Comparison of ENCODE assay signal across 1 cellular context in the genomic region with DNA sequence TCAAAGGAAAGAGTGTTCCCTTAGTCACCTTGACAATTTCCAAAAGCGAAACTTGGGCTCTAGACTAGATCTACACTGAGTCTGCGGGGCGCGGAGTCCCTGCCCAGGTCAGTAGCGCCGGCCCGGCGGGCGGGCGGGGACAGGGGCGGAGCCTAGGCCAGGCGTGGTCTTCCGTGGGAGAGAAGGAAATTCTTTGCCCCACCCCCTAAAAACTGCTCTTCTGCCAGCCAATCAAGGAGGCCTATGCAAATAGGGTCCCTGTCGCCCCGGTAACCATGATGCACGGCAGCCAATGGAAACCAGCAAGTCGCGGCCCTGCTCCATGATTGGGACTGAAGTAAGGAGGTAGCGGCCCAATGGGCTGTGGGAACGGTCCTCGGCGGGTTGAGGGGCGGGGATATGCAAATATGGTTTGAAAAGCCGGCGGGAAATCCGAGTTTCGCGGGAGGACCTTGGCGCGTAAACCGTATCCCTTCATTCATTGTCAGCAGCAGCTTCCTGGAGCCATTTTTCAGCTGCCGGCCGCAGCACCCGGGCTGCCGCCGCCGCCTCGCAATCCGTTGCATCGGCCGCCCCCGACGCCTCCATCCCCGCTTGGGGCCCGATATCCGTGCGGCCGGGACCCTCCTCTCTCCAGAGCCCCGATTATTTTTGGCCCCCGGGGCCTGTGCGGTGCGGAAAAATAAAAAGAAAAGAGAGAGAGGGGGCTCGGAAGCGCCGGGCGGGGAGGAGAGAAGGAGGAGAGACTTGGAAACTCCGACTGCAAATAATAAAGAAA.
TF ChIP-seq lines count a peak whose summit lies in the region.

A gene (plus strand): TSS at position 477 of the 778 bp plus-strand sequence. CDS start 354 bp downstream, outside the sequence.

TF ChIP-seq in HepG2, 621 proteins besides CTCF, POLR2A, EP300 and RAD21 (continued from another document and continues in another):
- TF ChIP-seq, protein P1, sequence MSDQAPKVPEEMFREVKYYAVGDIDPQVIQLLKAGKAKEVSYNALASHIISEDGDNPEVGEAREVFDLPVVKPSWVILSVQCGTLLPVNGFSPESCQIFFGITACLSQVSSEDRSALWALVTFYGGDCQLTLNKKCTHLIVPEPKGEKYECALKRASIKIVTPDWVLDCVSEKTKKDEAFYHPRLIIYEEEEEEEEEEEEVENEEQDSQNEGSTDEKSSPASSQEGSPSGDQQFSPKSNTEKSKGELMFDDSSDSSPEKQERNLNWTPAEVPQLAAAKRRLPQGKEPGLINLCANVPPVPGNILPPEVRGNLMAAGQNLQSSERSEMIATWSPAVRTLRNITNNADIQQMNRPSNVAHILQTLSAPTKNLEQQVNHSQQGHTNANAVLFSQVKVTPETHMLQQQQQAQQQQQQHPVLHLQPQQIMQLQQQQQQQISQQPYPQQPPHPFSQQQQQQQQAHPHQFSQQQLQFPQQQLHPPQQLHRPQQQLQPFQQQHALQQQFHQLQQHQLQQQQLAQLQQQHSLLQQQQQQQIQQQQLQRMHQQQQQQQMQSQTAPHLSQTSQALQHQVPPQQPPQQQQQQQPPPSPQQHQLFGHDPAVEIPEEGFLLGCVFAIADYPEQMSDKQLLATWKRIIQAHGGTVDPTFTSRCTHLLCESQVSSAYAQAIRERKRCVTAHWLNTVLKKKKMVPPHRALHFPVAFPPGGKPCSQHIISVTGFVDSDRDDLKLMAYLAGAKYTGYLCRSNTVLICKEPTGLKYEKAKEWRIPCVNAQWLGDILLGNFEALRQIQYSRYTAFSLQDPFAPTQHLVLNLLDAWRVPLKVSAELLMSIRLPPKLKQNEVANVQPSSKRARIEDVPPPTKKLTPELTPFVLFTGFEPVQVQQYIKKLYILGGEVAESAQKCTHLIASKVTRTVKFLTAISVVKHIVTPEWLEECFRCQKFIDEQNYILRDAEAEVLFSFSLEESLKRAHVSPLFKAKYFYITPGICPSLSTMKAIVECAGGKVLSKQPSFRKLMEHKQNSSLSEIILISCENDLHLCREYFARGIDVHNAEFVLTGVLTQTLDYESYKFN (CRISPR knock-in tag; conservative IDR thresholded peaks at IDR 0.05) = peak; percentile 56
- peak; percentile 90; the same call in 1 of the 2 replicates for TF ChIP-seq HOXD1 (CRISPR knock-in tag; IDR thresholded peaks at IDR 0.05)
- TF ChIP-seq ZNF251 (CRISPR knock-in tag; IDR thresholded peaks at IDR 0.05) = no peak; the same call in 1 of the 2 replicates
- peak; percentile 98 for TF ChIP-seq TMF1 (CRISPR knock-in tag; IDR thresholded peaks at IDR 0.05; ENCODE audit: low read depth)
- TF ChIP-seq NFYC (CRISPR knock-in tag; IDR thresholded peaks at IDR 0.05) = peak; percentile 91
- TF ChIP-seq, protein P2, sequence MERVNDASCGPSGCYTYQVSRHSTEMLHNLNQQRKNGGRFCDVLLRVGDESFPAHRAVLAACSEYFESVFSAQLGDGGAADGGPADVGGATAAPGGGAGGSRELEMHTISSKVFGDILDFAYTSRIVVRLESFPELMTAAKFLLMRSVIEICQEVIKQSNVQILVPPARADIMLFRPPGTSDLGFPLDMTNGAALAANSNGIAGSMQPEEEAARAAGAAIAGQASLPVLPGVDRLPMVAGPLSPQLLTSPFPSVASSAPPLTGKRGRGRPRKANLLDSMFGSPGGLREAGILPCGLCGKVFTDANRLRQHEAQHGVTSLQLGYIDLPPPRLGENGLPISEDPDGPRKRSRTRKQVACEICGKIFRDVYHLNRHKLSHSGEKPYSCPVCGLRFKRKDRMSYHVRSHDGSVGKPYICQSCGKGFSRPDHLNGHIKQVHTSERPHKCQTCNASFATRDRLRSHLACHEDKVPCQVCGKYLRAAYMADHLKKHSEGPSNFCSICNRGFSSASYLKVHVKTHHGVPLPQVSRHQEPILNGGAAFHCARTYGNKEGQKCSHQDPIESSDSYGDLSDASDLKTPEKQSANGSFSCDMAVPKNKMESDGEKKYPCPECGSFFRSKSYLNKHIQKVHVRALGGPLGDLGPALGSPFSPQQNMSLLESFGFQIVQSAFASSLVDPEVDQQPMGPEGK (CRISPR knock-in tag; IDR thresholded peaks at IDR 0.05) = no peak
- TF ChIP-seq KMT2B (CRISPR knock-in tag; IDR thresholded peaks at IDR 0.05) = peak; percentile 67; the same call in 1 of the 2 replicates
- TF ChIP-seq, protein P3, sequence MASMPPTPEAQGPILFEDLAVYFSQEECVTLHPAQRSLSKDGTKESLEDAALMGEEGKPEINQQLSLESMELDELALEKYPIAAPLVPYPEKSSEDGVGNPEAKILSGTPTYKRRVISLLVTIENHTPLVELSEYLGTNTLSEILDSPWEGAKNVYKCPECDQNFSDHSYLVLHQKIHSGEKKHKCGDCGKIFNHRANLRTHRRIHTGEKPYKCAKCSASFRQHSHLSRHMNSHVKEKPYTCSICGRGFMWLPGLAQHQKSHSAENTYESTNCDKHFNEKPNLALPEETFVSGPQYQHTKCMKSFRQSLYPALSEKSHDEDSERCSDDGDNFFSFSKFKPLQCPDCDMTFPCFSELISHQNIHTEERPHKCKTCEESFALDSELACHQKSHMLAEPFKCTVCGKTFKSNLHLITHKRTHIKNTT (CRISPR knock-in tag; IDR thresholded peaks at IDR 0.05) = no peak
- no peak for TF ChIP-seq PCBP1 (IDR thresholded peaks at IDR 0.05; ENCODE audit: borderline replicate concordance, low read depth, low read length)
- peak; percentile 64; the same call in 1 of the 2 replicates for TF ChIP-seq ZNF670 (CRISPR knock-in tag; IDR thresholded peaks at IDR 0.05; ENCODE audit: borderline replicate concordance)
- TF ChIP-seq ZFP90 (CRISPR knock-in tag; IDR thresholded peaks at IDR 0.05; ENCODE audit: borderline replicate concordance) = peak; percentile 99
- TF ChIP-seq, protein P4, sequence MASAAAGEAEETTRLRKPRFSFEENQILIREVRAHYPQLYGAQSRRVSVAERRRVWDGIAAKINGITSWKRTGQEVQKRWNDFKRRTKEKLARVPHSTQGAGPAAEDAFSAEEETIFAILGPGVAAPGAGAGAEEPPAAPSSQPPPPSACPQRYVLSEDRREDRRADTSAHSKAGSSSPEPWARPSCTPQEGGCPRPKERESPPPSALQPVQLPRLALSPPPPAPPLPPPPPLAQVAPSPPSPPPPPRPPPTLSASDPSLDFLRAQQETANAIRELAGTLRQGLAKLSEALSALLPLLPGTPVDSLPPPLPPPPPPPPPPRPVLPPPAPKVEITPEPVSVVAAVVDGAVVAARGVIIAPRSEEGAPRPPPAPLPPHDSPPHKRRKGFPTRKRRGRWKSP (CRISPR knock-in tag; IDR thresholded peaks at IDR 0.05) = peak; percentile 97
- no peak for TF ChIP-seq ZNF644 (CRISPR knock-in tag; IDR thresholded peaks at IDR 0.05; ENCODE audit: low read depth)
- TF ChIP-seq RFX1 (IDR thresholded peaks at IDR 0.05) = peak; percentile 97
- TF ChIP-seq CHD4 (IDR thresholded peaks at IDR 0.05; ENCODE audit: borderline replicate concordance, low read length) = no peak
- TF ChIP-seq NONO (IDR thresholded peaks at IDR 0.05) = no peak
- TF ChIP-seq NONO (CRISPR knock-in tag; conservative IDR thresholded peaks at IDR 0.05) = no peak
- TF ChIP-seq MATR3 (CRISPR knock-in tag; IDR thresholded peaks at IDR 0.05) = no peak
- TF ChIP-seq, protein P5, sequence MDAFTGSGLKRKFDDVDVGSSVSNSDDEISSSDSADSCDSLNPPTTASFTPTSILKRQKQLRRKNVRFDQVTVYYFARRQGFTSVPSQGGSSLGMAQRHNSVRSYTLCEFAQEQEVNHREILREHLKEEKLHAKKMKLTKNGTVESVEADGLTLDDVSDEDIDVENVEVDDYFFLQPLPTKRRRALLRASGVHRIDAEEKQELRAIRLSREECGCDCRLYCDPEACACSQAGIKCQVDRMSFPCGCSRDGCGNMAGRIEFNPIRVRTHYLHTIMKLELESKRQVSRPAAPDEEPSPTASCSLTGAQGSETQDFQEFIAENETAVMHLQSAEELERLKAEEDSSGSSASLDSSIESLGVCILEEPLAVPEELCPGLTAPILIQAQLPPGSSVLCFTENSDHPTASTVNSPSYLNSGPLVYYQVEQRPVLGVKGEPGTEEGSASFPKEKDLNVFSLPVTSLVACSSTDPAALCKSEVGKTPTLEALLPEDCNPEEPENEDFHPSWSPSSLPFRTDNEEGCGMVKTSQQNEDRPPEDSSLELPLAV (CRISPR knock-in tag; conservative IDR thresholded peaks at IDR 0.05; ENCODE audit: low read depth) = no peak
- TF ChIP-seq, protein P6, sequence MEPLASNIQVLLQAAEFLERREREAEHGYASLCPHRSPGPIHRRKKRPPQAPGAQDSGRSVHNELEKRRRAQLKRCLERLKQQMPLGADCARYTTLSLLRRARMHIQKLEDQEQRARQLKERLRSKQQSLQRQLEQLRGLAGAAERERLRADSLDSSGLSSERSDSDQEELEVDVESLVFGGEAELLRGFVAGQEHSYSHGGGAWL (CRISPR knock-in tag; IDR thresholded peaks at IDR 0.05) = peak; percentile 47
- no peak for TF ChIP-seq RAD51 (IDR thresholded peaks at IDR 0.05; ENCODE audit: borderline replicate concordance)
- TF ChIP-seq, protein P7, sequence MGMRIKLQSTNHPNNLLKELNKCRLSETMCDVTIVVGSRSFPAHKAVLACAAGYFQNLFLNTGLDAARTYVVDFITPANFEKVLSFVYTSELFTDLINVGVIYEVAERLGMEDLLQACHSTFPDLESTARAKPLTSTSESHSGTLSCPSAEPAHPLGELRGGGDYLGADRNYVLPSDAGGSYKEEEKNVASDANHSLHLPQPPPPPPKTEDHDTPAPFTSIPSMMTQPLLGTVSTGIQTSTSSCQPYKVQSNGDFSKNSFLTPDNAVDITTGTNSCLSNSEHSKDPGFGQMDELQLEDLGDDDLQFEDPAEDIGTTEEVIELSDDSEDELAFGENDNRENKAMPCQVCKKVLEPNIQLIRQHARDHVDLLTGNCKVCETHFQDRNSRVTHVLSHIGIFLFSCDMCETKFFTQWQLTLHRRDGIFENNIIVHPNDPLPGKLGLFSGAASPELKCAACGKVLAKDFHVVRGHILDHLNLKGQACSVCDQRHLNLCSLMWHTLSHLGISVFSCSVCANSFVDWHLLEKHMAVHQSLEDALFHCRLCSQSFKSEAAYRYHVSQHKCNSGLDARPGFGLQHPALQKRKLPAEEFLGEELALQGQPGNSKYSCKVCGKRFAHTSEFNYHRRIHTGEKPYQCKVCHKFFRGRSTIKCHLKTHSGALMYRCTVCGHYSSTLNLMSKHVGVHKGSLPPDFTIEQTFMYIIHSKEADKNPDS (CRISPR knock-in tag; IDR thresholded peaks at IDR 0.05) = no peak
- no peak for TF ChIP-seq XRCC5 (optimal IDR thresholded peaks at IDR 0.05; ENCODE audit: low read length)
- TF ChIP-seq KLF16 (CRISPR knock-in tag; IDR thresholded peaks at IDR 0.05) = peak in 1 of 2 experiments; percentile 47; a peak in 1 of 4 replicates
- TF ChIP-seq NAIF1 (CRISPR knock-in tag; IDR thresholded peaks at IDR 0.05; ENCODE audit: borderline replicate concordance) = peak; percentile 90
- no peak; the same call in 1 of the 2 replicates for TF ChIP-seq MYNN (CRISPR knock-in tag; IDR thresholded peaks at IDR 0.05; ENCODE audit: low read depth)
- TF ChIP-seq BCL6 (CRISPR knock-in tag; IDR thresholded peaks at IDR 0.05) = peak; percentile 52; the same call in 1 of the 2 replicates
- TF ChIP-seq, protein P8, sequence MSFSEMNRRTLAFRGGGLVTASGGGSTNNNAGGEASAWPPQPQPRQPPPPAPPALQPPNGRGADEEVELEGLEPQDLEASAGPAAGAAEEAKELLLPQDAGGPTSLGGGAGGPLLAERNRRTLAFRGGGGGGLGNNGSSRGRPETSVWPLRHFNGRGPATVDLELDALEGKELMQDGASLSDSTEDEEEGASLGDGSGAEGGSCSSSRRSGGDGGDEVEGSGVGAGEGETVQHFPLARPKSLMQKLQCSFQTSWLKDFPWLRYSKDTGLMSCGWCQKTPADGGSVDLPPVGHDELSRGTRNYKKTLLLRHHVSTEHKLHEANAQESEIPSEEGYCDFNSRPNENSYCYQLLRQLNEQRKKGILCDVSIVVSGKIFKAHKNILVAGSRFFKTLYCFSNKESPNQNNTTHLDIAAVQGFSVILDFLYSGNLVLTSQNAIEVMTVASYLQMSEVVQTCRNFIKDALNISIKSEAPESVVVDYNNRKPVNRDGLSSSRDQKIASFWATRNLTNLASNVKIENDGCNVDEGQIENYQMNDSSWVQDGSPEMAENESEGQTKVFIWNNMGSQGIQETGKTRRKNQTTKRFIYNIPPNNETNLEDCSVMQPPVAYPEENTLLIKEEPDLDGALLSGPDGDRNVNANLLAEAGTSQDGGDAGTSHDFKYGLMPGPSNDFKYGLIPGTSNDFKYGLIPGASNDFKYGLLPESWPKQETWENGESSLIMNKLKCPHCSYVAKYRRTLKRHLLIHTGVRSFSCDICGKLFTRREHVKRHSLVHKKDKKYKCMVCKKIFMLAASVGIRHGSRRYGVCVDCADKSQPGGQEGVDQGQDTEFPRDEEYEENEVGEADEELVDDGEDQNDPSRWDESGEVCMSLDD (CRISPR knock-in tag; IDR thresholded peaks at IDR 0.05; ENCODE audit: borderline replicate concordance) = peak; percentile 38; the same call in 1 of the 2 replicates
- no peak for TF ChIP-seq RARG (CRISPR knock-in tag; IDR thresholded peaks at IDR 0.05; ENCODE audit: low read depth)
- TF ChIP-seq, protein P9, sequence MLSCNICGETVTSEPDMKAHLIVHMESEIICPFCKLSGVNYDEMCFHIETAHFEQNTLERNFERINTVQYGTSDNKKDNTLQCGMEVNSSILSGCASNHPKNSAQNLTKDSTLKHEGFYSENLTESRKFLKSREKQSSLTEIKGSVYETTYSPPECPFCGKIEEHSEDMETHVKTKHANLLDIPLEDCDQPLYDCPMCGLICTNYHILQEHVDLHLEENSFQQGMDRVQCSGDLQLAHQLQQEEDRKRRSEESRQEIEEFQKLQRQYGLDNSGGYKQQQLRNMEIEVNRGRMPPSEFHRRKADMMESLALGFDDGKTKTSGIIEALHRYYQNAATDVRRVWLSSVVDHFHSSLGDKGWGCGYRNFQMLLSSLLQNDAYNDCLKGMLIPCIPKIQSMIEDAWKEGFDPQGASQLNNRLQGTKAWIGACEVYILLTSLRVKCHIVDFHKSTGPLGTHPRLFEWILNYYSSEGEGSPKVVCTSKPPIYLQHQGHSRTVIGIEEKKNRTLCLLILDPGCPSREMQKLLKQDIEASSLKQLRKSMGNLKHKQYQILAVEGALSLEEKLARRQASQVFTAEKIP (CRISPR knock-in tag; IDR thresholded peaks at IDR 0.05; ENCODE audit: borderline replicate concordance) = no peak; the same call in 1 of the 2 replicates
- TF ChIP-seq, protein P10, sequence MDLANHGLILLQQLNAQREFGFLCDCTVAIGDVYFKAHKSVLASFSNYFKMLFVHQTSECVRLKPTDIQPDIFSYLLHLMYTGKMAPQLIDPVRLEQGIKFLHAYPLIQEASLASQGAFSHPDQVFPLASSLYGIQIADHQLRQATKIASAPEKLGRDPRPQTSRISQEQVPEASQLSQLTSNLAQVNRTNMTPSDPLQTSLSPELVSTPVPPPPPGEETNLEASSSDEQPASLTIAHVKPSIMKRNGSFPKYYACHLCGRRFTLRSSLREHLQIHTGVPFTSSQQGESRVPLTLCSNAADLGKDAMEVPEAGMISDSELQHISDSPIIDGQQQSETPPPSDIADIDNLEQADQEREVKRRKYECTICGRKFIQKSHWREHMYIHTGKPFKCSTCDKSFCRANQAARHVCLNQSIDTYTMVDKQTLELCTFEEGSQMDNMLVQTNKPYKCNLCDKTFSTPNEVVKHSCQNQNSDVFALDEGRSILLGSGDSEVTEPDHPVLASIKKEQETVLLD (CRISPR knock-in tag; IDR thresholded peaks at IDR 0.05; ENCODE audit: low read depth) = peak; percentile 51; the same call in 1 of the 2 replicates
- peak; percentile 77 for TF ChIP-seq PHF8 (CRISPR knock-in tag; IDR thresholded peaks at IDR 0.05)
- peak; percentile 33; the same call in 1 of the 2 replicates for TF ChIP-seq KDM5A (IDR thresholded peaks at IDR 0.05; ENCODE audit: borderline replicate concordance, low read length)
- peak; percentile 98 for TF ChIP-seq HDAC1 (CRISPR knock-in tag; IDR thresholded peaks at IDR 0.05)
- TF ChIP-seq XBP1 (CRISPR knock-in tag; IDR thresholded peaks at IDR 0.05) = no peak; the same call in 1 of the 2 replicates
- TF ChIP-seq YY1 (IDR thresholded peaks at IDR 0.05; ENCODE audit: insufficient read depth, insufficient replicate concordance, low read depth, low read length) = peak; percentile 90
- TF ChIP-seq ZMYM4 (CRISPR knock-in tag; IDR thresholded peaks at IDR 0.05) = no peak; the same call in 1 of the 2 replicates
